Comparison of ENCODE assay signal across 1 cellular context in genomic region chr20:22523499-22524392, GRCh38.
A peak's percentile ranks its signal among the peaks of the same experiment; 100 is the strongest.
TF ChIP-seq lines count a peak whose summit lies in the region.

No MANE protein-coding gene starts in this region.

TF ChIP-seq in HepG2, 621 proteins besides CTCF, POLR2A, EP300 and RAD21 (continued from another document and continues in another):
- TF ChIP-seq POGK (CRISPR knock-in tag; conservative IDR thresholded peaks at IDR 0.05) = 0 out of 2 replicates have a peak, but pooled peaks have one; percentile 8
- TF ChIP-seq ARHGAP35 (CRISPR knock-in tag; IDR thresholded peaks at IDR 0.05; ENCODE audit: borderline replicate concordance) = peak; percentile 91; the same call in 1 of the 2 replicates
- TF ChIP-seq ZC3H13 (CRISPR knock-in tag; IDR thresholded peaks at IDR 0.05) = peak; percentile 92
- TF ChIP-seq ZFAT (CRISPR knock-in tag; conservative IDR thresholded peaks at IDR 0.05) = no peak
- TF ChIP-seq, protein P1, sequence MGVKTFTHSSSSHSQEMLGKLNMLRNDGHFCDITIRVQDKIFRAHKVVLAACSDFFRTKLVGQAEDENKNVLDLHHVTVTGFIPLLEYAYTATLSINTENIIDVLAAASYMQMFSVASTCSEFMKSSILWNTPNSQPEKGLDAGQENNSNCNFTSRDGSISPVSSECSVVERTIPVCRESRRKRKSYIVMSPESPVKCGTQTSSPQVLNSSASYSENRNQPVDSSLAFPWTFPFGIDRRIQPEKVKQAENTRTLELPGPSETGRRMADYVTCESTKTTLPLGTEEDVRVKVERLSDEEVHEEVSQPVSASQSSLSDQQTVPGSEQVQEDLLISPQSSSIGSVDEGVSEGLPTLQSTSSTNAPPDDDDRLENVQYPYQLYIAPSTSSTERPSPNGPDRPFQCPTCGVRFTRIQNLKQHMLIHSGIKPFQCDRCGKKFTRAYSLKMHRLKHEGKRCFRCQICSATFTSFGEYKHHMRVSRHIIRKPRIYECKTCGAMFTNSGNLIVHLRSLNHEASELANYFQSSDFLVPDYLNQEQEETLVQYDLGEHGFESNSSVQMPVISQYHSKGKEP (CRISPR knock-in tag; IDR thresholded peaks at IDR 0.05) = peak; percentile 64; the same call in 1 of the 2 replicates
- TF ChIP-seq SRSF1 (optimal IDR thresholded peaks at IDR 0.05; ENCODE audit: low read depth, low read length) = no peak
- TF ChIP-seq ZFP41 (CRISPR knock-in tag; IDR thresholded peaks at IDR 0.05; ENCODE audit: borderline replicate concordance) = peak; percentile 49; the same call in 1 of the 2 replicates
- TF ChIP-seq ZNF782 (CRISPR knock-in tag; IDR thresholded peaks at IDR 0.05; ENCODE audit: borderline replicate concordance) = peak; percentile 88; the same call in 1 of the 2 replicates
- no peak for TF ChIP-seq NR3C1 (CRISPR knock-in tag; IDR thresholded peaks at IDR 0.05)
- peak; percentile 92 for TF ChIP-seq ERF (CRISPR knock-in tag; IDR thresholded peaks at IDR 0.05)
- TF ChIP-seq GPN1 (CRISPR knock-in tag; IDR thresholded peaks at IDR 0.05; ENCODE audit: borderline replicate concordance) = no peak
- no peak for TF ChIP-seq MTA3 (CRISPR knock-in tag; IDR thresholded peaks at IDR 0.05)
- no peak for TF ChIP-seq CENPT (CRISPR knock-in tag; IDR thresholded peaks at IDR 0.05; ENCODE audit: low read depth)
- TF ChIP-seq ZSCAN20 (CRISPR knock-in tag; IDR thresholded peaks at IDR 0.05; ENCODE audit: borderline replicate concordance) = no peak
- no peak for TF ChIP-seq GRHL1 (CRISPR knock-in tag; conservative IDR thresholded peaks at IDR 0.05)
- TF ChIP-seq ZMAT5 (CRISPR knock-in tag; IDR thresholded peaks at IDR 0.05; ENCODE audit: borderline replicate concordance, low read depth) = no peak
- TF ChIP-seq, protein P2, sequence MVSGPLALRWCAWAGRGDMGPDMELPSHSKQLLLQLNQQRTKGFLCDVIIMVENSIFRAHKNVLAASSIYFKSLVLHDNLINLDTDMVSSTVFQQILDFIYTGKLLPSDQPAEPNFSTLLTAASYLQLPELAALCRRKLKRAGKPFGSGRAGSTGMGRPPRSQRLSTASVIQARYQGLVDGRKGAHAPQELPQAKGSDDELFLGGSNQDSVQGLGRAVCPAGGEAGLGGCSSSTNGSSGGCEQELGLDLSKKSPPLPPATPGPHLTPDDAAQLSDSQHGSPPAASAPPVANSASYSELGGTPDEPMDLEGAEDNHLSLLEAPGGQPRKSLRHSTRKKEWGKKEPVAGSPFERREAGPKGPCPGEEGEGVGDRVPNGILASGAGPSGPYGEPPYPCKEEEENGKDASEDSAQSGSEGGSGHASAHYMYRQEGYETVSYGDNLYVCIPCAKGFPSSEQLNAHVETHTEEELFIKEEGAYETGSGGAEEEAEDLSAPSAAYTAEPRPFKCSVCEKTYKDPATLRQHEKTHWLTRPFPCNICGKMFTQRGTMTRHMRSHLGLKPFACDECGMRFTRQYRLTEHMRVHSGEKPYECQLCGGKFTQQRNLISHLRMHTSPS (CRISPR knock-in tag; IDR thresholded peaks at IDR 0.05; ENCODE audit: low read depth) = peak; percentile 80
- TF ChIP-seq KAT2B (IDR thresholded peaks at IDR 0.05; ENCODE audit: borderline replicate concordance, low read depth, low read length) = no peak
- TF ChIP-seq ZZZ3 (CRISPR knock-in tag; IDR thresholded peaks at IDR 0.05; ENCODE audit: borderline replicate concordance) = no peak
- no peak for TF ChIP-seq ZNF510 (CRISPR knock-in tag; IDR thresholded peaks at IDR 0.05; ENCODE audit: low read depth)
- no peak; the same call in 1 of the 2 replicates for TF ChIP-seq ZNF703 (CRISPR knock-in tag; IDR thresholded peaks at IDR 0.05; ENCODE audit: borderline replicate concordance)
- peak; percentile 82 for TF ChIP-seq ONECUT2 (CRISPR knock-in tag; IDR thresholded peaks at IDR 0.05)
- TF ChIP-seq, protein P3, sequence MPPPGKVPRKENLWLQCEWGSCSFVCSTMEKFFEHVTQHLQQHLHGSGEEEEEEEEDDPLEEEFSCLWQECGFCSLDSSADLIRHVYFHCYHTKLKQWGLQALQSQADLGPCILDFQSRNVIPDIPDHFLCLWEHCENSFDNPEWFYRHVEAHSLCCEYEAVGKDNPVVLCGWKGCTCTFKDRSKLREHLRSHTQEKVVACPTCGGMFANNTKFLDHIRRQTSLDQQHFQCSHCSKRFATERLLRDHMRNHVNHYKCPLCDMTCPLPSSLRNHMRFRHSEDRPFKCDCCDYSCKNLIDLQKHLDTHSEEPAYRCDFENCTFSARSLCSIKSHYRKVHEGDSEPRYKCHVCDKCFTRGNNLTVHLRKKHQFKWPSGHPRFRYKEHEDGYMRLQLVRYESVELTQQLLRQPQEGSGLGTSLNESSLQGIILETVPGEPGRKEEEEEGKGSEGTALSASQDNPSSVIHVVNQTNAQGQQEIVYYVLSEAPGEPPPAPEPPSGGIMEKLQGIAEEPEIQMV (CRISPR knock-in tag; IDR thresholded peaks at IDR 0.05; ENCODE audit: low read depth) = peak; percentile 56; the same call in 1 of the 2 replicates
- peak; percentile 91 for TF ChIP-seq TEAD3 (CRISPR knock-in tag; optimal IDR thresholded peaks at IDR 0.05; ENCODE audit: borderline replicate concordance)
- TF ChIP-seq PLRG1 (conservative IDR thresholded peaks at IDR 0.05) = no peak
- peak; percentile 88; the same call in 1 of the 2 replicates for TF ChIP-seq ZNF580 (CRISPR knock-in tag; IDR thresholded peaks at IDR 0.05; ENCODE audit: borderline replicate concordance, low read depth)
- TF ChIP-seq ZNF136 (CRISPR knock-in tag; IDR thresholded peaks at IDR 0.05; ENCODE audit: low read depth) = peak; percentile 98; the same call in 1 of the 2 replicates
- peak; percentile 75; the same call in 1 of the 2 replicates for TF ChIP-seq HES4 (CRISPR knock-in tag; IDR thresholded peaks at IDR 0.05; ENCODE audit: borderline replicate concordance)
- TF ChIP-seq STAT5B (CRISPR knock-in tag; IDR thresholded peaks at IDR 0.05) = peak; percentile 73; the same call in 1 of the 2 replicates
- peak; percentile 92 for TF ChIP-seq HIVEP1 (CRISPR knock-in tag; IDR thresholded peaks at IDR 0.05)
- no peak; the same call in 1 of the 2 replicates for TF ChIP-seq MAZ (IDR thresholded peaks at IDR 0.05; ENCODE audit: borderline replicate concordance, low read depth, low read length)
- peak; percentile 47; the same call in 1 of the 2 replicates for TF ChIP-seq MAZ (CRISPR knock-in tag; IDR thresholded peaks at IDR 0.05; ENCODE audit: low read depth)
- peak; percentile 54 for TF ChIP-seq MAFF (IDR thresholded peaks at IDR 0.05; ENCODE audit: low read depth, low read length)
- peak; percentile 75 for TF ChIP-seq ZNF567 (CRISPR knock-in tag; IDR thresholded peaks at IDR 0.05; ENCODE audit: borderline replicate concordance)
- TF ChIP-seq RCOR2 (CRISPR knock-in tag; IDR thresholded peaks at IDR 0.05) = peak; percentile 96
- no peak for TF ChIP-seq EZH2 (conservative IDR thresholded peaks at IDR 0.05; ENCODE audit: low read depth, low read length)
- TF ChIP-seq ZFY (CRISPR knock-in tag; IDR thresholded peaks at IDR 0.05) = peak; percentile 59
- no peak for TF ChIP-seq ZNF207 (IDR thresholded peaks at IDR 0.05; ENCODE audit: borderline replicate concordance)
- no peak for TF ChIP-seq ZNF34 (CRISPR knock-in tag; IDR thresholded peaks at IDR 0.05; ENCODE audit: borderline replicate concordance)
- peak; percentile 85 for TF ChIP-seq ZNF33B (CRISPR knock-in tag; IDR thresholded peaks at IDR 0.05)
- TF ChIP-seq GZF1 (CRISPR knock-in tag; IDR thresholded peaks at IDR 0.05) = peak; percentile 86; the same call in 1 of the 2 replicates
- TF ChIP-seq MYNN (CRISPR knock-in tag; IDR thresholded peaks at IDR 0.05; ENCODE audit: low read depth) = no peak
- peak; percentile 45 for TF ChIP-seq ZNF205 (CRISPR knock-in tag; IDR thresholded peaks at IDR 0.05)
- peak; percentile 59; the same call in 1 of the 2 replicates for TF ChIP-seq SIN3B (IDR thresholded peaks at IDR 0.05; ENCODE audit: low read length)
- TF ChIP-seq E2F2 (CRISPR knock-in tag; IDR thresholded peaks at IDR 0.05; ENCODE audit: borderline replicate concordance) = no peak
- TF ChIP-seq KDM2A (CRISPR knock-in tag; IDR thresholded peaks at IDR 0.05; ENCODE audit: borderline replicate concordance, low read depth) = peak; percentile 71; the same call in 1 of the 2 replicates
- TF ChIP-seq, protein P4, sequence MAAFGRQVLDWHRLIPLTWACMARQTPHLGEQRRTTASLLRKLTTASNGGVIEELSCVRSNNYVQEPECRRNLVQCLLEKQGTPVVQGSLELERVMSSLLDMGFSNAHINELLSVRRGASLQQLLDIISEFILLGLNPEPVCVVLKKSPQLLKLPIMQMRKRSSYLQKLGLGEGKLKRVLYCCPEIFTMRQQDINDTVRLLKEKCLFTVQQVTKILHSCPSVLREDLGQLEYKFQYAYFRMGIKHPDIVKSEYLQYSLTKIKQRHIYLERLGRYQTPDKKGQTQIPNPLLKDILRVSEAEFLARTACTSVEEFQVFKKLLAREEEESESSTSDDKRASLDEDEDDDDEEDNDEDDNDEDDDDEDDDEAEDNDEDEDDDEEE (CRISPR knock-in tag; IDR thresholded peaks at IDR 0.05) = peak; percentile 24; the same call in 1 of the 2 replicates
- TF ChIP-seq MIER3 (CRISPR knock-in tag; IDR thresholded peaks at IDR 0.05; ENCODE audit: borderline replicate concordance) = peak; percentile 83
- TF ChIP-seq SP5 (CRISPR knock-in tag; IDR thresholded peaks at IDR 0.05; ENCODE audit: borderline replicate concordance, low read depth) = peak; percentile 70
- peak; percentile 39 for TF ChIP-seq MED8 (CRISPR knock-in tag; IDR thresholded peaks at IDR 0.05; ENCODE audit: insufficient replicate concordance)
- TF ChIP-seq SIX4 (CRISPR knock-in tag; IDR thresholded peaks at IDR 0.05) = peak; percentile 3; the same call in 1 of the 2 replicates
- no peak for TF ChIP-seq SMARCE1 (IDR thresholded peaks at IDR 0.05; ENCODE audit: borderline replicate concordance)
- TF ChIP-seq ZBTB49 (CRISPR knock-in tag; IDR thresholded peaks at IDR 0.05; ENCODE audit: borderline replicate concordance) = no peak; the same call in 1 of the 2 replicates
- TF ChIP-seq ZNF891 (CRISPR knock-in tag; IDR thresholded peaks at IDR 0.05) = peak; percentile 65; the same call in 1 of the 2 replicates
- peak; percentile 55 for TF ChIP-seq JARID2 (CRISPR knock-in tag; IDR thresholded peaks at IDR 0.05; ENCODE audit: insufficient replicate concordance)
- peak; percentile 69 for TF ChIP-seq IKZF4 (CRISPR knock-in tag; IDR thresholded peaks at IDR 0.05; ENCODE audit: borderline replicate concordance, low read depth, not compliant biosample characterization)
- TF ChIP-seq BRCA1 (CRISPR knock-in tag; IDR thresholded peaks at IDR 0.05) = 0 out of 2 replicates have a peak, but pooled peaks have one; percentile 32
- TF ChIP-seq SALL2 (CRISPR knock-in tag; IDR thresholded peaks at IDR 0.05) = peak; percentile 76; the same call in 1 of the 2 replicates
- TF ChIP-seq ISL2 (CRISPR knock-in tag; IDR thresholded peaks at IDR 0.05) = peak; percentile 88; the same call in 1 of the 2 replicates
